Comparison of ENCODE assay signal across 8 cellular contexts in genomic region chr16:84819644-84820304, GRCh38. TPM values are rescaled to one million over a fixed set of nuclear protein-coding genes. Genes with fewer than 3 reads are reported as not detected.
DNase-seq lines count a peak whose midpoint lies in the region; ATAC-seq and TF ChIP-seq lines count a peak whose summit lies in the region.

TSS of gene CRISPLD2 (plus strand) at chr16:84819985. CDS start at chr16:84838496, 18,511 bp downstream.

- no peaks in the 10 kb centered on the region for H3K9me3 Mint-ChIP-seq in HFFc6

- TF ChIP-seq CTCF in HFFc6 (IDR thresholded peaks at IDR 0.05) = no peak

- peaks cover 45% of the 10 kb centered on the region for H3K4me1 Mint-ChIP-seq in HFFc6 (ENCODE audit: low read depth)

- peak within 1 kb of the TSS; percentile 20; the same call in 1 of the 2 replicates for H3K27ac Mint-ChIP-seq in HFFc6

- peak within 1 kb of the TSS; percentile 94 for H3K4me3 Mint-ChIP-seq in HFFc6

- DNase-seq in AML-193 (lab: John Stamatoyannopoulos, UW) = peak; percentile 50 to 67
- DNase-seq in HFFc6 = peak; percentile 79
- peak; percentile 92 for DNase-seq in NCI-H510A treated with DMSO at 0.1 percent for 48 hours (lab: John Stamatoyannopoulos, UW)
- DNase-seq in activated CD4-positive, alpha-beta T cell treated with anti-CD3 and anti-CD28 coated beads, Interleukin-2, amount 50 U/mL, for 4 hours = peak; percentile 85 to 86
- DNase-seq in dedifferentiated amniotic fluid mesenchymal stem cell (ENCODE audit: extremely low spot score) = peak; percentile 71
- peak; percentile 97 for DNase-seq in left kidney (ENCODE audit: low read depth, low spot score)
- DNase-seq in stimulated activated CD4-positive, alpha-beta T cell treated with anti-CD3 and anti-CD28 coated beads, Interleukin-15, amount 100 ng/mL, for 48 hours (ENCODE audit: low read depth in 2 of 2) = peak; percentile 68 to 89

- H3K27me3 Mint-ChIP-seq in HFFc6 (ENCODE audit: insufficient read depth) = peaks cover 11% of the 10 kb centered on the region

- no peak for ATAC-seq in HG03565 (IDR thresholded peaks at IDR 0.05; ENCODE audit: unreplicated experiment)

- peaks cover 7% of the 10 kb centered on the region for H3K36me3 Mint-ChIP-seq in HFFc6 (ENCODE audit: low read depth)

RNA-seq across cellular contexts. Expression of gene CRISPLD2, which starts in this region (rescaled TPM):
- total RNA-seq in HFFc6 (2021; fragmentation: NEBNext Ultra II Directional; extraction: Animal tissue kit (Norgen Biotek cat#: 25700)) = 10 to 100 TPM; 12.2 to 15.5 (median 13.6) TPM
